15 cellular contexts compared by ENCODE assay signal in the genomic region with DNA sequence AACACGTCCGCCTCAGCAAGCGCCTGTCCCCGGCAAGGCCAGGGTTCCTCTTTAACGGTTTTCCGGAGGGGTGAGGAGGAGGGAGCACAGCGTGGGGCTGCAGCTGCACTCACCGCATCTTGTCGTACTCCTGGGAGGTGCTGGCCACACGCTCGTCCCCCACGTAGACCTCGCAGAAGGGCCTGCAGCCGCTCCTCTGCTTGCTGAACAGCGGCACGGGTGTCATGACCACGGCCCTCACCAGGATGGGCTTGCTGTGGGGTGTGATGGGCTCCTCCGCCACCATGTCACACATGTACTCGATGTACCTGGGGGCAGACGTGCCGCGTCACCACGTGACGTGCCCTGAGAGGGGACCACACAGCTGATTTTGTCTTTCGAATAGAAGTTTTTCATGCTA. TPM values are rescaled to one million over a fixed set of nuclear protein-coding genes. Genes with fewer than 3 reads are reported as not detected.
A peak's percentile ranks its signal among the peaks of the same experiment; 100 is the strongest.
DNase-seq lines count a peak whose midpoint lies in the region; ATAC-seq and TF ChIP-seq lines count a peak whose summit lies in the region.
"Had no signal": no experiment of that assay in that cellular context is flagged by ENCODE, and none has a peak within 500 bp of the region (broad histone marks: within the 10 kb centered on the region; RNA-seq: fewer than 3 reads in every experiment).

No MANE protein-coding gene starts in this region.

- no peaks in the 10 kb centered on the region for H3K27me3 Mint-ChIP-seq in activated CD8-positive, alpha-beta T cell treated with anti-CD3 and anti-CD28 coated beads, Interleukin-2, amount 10 ng/mL, durations not matched to agents 7 days and 5 days (ENCODE audit: low read depth)
- peaks cover 3% of the 10 kb centered on the region for H3K27me3 Mint-ChIP-seq in endothelial cell (ENCODE audit: unreplicated experiment)
- H3K27me3 Mint-ChIP-seq: CD4-positive, CD25-positive, alpha-beta regulatory T cell had no signal

- no peak for ATAC-seq in activated naive CD4-positive, alpha-beta T cell treated with anti-CD3 and anti-CD28 coated beads, Interleukin-2, amount 50 U/mL, for 72 hours
- ATAC-seq in activated CD8-positive, alpha-beta T cell treated with anti-CD3 and anti-CD28 coated beads, Interleukin-2, amount 10 ng/mL, durations not matched to agents 7 days and 5 days = no peak
- ATAC-seq in stimulated activated effector memory CD8-positive, alpha-beta T cell treated with anti-CD3 and anti-CD28 coated beads, Interleukin-12 subunit alpha, Interleukin-12 subunit beta, amount 100 ng/mL, for 72 hours = no peak
- no peak for ATAC-seq in HG02884 (IDR thresholded peaks at IDR 0.05; ENCODE audit: unreplicated experiment)

- peaks cover 24 to 29% of the 10 kb centered on the region in 2 donors for H3K36me3 Mint-ChIP-seq in activated naive CD4-positive, alpha-beta T cell treated with anti-CD3 and anti-CD28 coated beads, Interleukin-2, amount 50 U/mL, for 72 hours
- H3K36me3 Mint-ChIP-seq in activated CD8-positive, alpha-beta T cell treated with anti-CD3 and anti-CD28 coated beads, Interleukin-2, amount 10 ng/mL, durations not matched to agents 7 days and 5 days (ENCODE audit: low read depth) = peaks cover 67% of the 10 kb centered on the region
- peaks cover 54% of the 10 kb centered on the region for H3K36me3 Mint-ChIP-seq in endothelial cell (ENCODE audit: low read depth, unreplicated experiment)
- H3K36me3 Mint-ChIP-seq in stimulated activated effector memory CD8-positive, alpha-beta T cell treated with anti-CD3 and anti-CD28 coated beads, Interleukin-12 subunit alpha, Interleukin-12 subunit beta, amount 100 ng/mL, for 72 hours = peaks cover 81% of the 10 kb centered on the region

- peak overlapping the region; percentile 35 to 83 for H3K27ac Mint-ChIP-seq in activated naive CD4-positive, alpha-beta T cell treated with anti-CD3 and anti-CD28 coated beads, Interleukin-2, amount 50 U/mL, for 72 hours
- peak overlapping the region; percentile 50 for H3K27ac Mint-ChIP-seq in activated CD8-positive, alpha-beta T cell treated with anti-CD3 and anti-CD28 coated beads, Interleukin-2, amount 10 ng/mL, durations not matched to agents 7 days and 5 days
- H3K27ac Mint-ChIP-seq in endothelial cell (ENCODE audit: unreplicated experiment) = no peak overlapping the region
- H3K27ac Mint-ChIP-seq in stimulated activated effector memory CD8-positive, alpha-beta T cell treated with anti-CD3 and anti-CD28 coated beads, Interleukin-12 subunit alpha, Interleukin-12 subunit beta, amount 100 ng/mL, for 72 hours = peak overlapping the region; percentile 75

- CTCF ChIA-PET in activated CD8-positive, alpha-beta T cell treated with anti-CD3 and anti-CD28 coated beads, Interleukin-2, amount 10 ng/mL, durations not matched to agents 7 days and 5 days (lab: Charles Lee) = interaction anchor here (1.7 kb wide), 1 partner anchor 110 kb away, joined by 4 read pairs; a partner anchor contains a TSS

- no peaks in the 10 kb centered on the region for H3K9me3 Mint-ChIP-seq in activated naive CD4-positive, alpha-beta T cell treated with anti-CD3 and anti-CD28 coated beads, Interleukin-2, amount 50 U/mL, for 72 hours
- no peaks in the 10 kb centered on the region for H3K9me3 Mint-ChIP-seq in activated CD8-positive, alpha-beta T cell treated with anti-CD3 and anti-CD28 coated beads, Interleukin-2, amount 10 ng/mL, durations not matched to agents 7 days and 5 days (ENCODE audit: insufficient read depth)
- no peaks in the 10 kb centered on the region for H3K9me3 Mint-ChIP-seq in endothelial cell (ENCODE audit: unreplicated experiment)
- no peaks in the 10 kb centered on the region for H3K9me3 Mint-ChIP-seq in stimulated activated effector memory CD8-positive, alpha-beta T cell treated with anti-CD3 and anti-CD28 coated beads, Interleukin-12 subunit alpha, Interleukin-12 subunit beta, amount 100 ng/mL, for 72 hours
- H3K9me3 Mint-ChIP-seq: CD4-positive, CD25-positive, alpha-beta regulatory T cell had no signal

- DNase-seq in activated naive CD4-positive, alpha-beta T cell treated with anti-CD3 and anti-CD28 coated beads, Interleukin-2, amount 50 U/mL, for 72 hours (ENCODE audit: low spot score in 2 of 2) = no peak
- DNase-seq in activated naive CD4-positive, alpha-beta T cell treated with anti-CD3 and anti-CD28 coated beads, Interleukin-2, amount 50 U/mL, for 16 hours = no peak
- no peak for DNase-seq in activated CD8-positive, alpha-beta T cell treated with anti-CD3 and anti-CD28 coated beads, Interleukin-2, amount 10 ng/mL, durations not matched to agents 7 days and 5 days
- no peak for DNase-seq in endothelial cell (ENCODE audit: low spot score)
- DNase-seq in stimulated activated effector memory CD8-positive, alpha-beta T cell treated with anti-CD3 and anti-CD28 coated beads, Interleukin-12 subunit alpha, Interleukin-12 subunit beta, amount 100 ng/mL, for 72 hours (ENCODE audit: low spot score in 2 of 2) = no peak
- no peak for DNase-seq in medulla oblongata (ENCODE audit: extremely low spot score)
- no peak for DNase-seq in cortex of kidney (lab: John Stamatoyannopoulos, UW)
- DNase-seq: CD4-positive, CD25-positive, alpha-beta regulatory T cell; MM.1S; NCI-H2029; NCI-H446; NCI-H524 treated with DMSO at 0.1 percent for 48 hours; NCI-H774 had no signal

- POLR2A ChIA-PET in activated CD8-positive, alpha-beta T cell treated with anti-CD3 and anti-CD28 coated beads, Interleukin-2, amount 10 ng/mL, durations not matched to agents 7 days and 5 days (lab: Charles Lee) = no interaction called here

- no peak overlapping the region for H3K4me3 Mint-ChIP-seq in activated CD8-positive, alpha-beta T cell treated with anti-CD3 and anti-CD28 coated beads, Interleukin-2, amount 10 ng/mL, durations not matched to agents 7 days and 5 days
- peak overlapping the region; percentile 59 for H3K4me3 Mint-ChIP-seq in endothelial cell (ENCODE audit: unreplicated experiment)
- no peak overlapping the region for H3K4me3 Mint-ChIP-seq in stimulated activated effector memory CD8-positive, alpha-beta T cell treated with anti-CD3 and anti-CD28 coated beads, Interleukin-12 subunit alpha, Interleukin-12 subunit beta, amount 100 ng/mL, for 72 hours

- TF ChIP-seq CTCF in endothelial cell (IDR thresholded peaks at IDR 0.05; ENCODE audit: unreplicated experiment) = no peak

- H3K4me1 Mint-ChIP-seq in activated CD8-positive, alpha-beta T cell treated with anti-CD3 and anti-CD28 coated beads, Interleukin-2, amount 10 ng/mL, durations not matched to agents 7 days and 5 days (ENCODE audit: low read depth) = peaks cover 28% of the 10 kb centered on the region
- peaks cover 5% of the 10 kb centered on the region for H3K4me1 Mint-ChIP-seq in endothelial cell (ENCODE audit: unreplicated experiment)
- H3K4me1 Mint-ChIP-seq in stimulated activated effector memory CD8-positive, alpha-beta T cell treated with anti-CD3 and anti-CD28 coated beads, Interleukin-12 subunit alpha, Interleukin-12 subunit beta, amount 100 ng/mL, for 72 hours = peaks cover 29% of the 10 kb centered on the region

RNA-seq across cellular contexts. Expression of a gene that starts 51.6 kb away (rescaled TPM):
- total RNA-seq in activated naive CD4-positive, alpha-beta T cell treated with anti-CD3 and anti-CD28 coated beads, Interleukin-2, amount 50 U/mL, for 72 hours = 1 to 10 TPM in 1 of 2 donors, under 1 TPM in 1; 0.11 to 1.9 TPM
- total RNA-seq in activated CD8-positive, alpha-beta T cell treated with anti-CD3 and anti-CD28 coated beads, Interleukin-2, amount 10 ng/mL, durations not matched to agents 7 days and 5 days = under 1 TPM; 0.39 to 0.53 TPM
- total RNA-seq in endothelial cell (ENCODE audit: unreplicated experiment) = 0.46 TPM
- total RNA-seq: HT1080 had no signal

RNA-seq across cellular contexts. Expression of a gene that starts 54.6 kb away (rescaled TPM):
- 100 to 1,000 TPM; 124 to 171 TPM for total RNA-seq in activated naive CD4-positive, alpha-beta T cell treated with anti-CD3 and anti-CD28 coated beads, Interleukin-2, amount 50 U/mL, for 72 hours
- 100 to 1,000 TPM; 155 to 163 TPM for total RNA-seq in activated CD8-positive, alpha-beta T cell treated with anti-CD3 and anti-CD28 coated beads, Interleukin-2, amount 10 ng/mL, durations not matched to agents 7 days and 5 days
- 112 TPM for total RNA-seq in endothelial cell (ENCODE audit: unreplicated experiment)

RNA-seq across cellular contexts. Expression of a gene that starts 54.8 kb away (rescaled TPM):
- 10 to 100 TPM; 12.1 to 13.9 TPM for total RNA-seq in activated naive CD4-positive, alpha-beta T cell treated with anti-CD3 and anti-CD28 coated beads, Interleukin-2, amount 50 U/mL, for 72 hours
- total RNA-seq in activated CD8-positive, alpha-beta T cell treated with anti-CD3 and anti-CD28 coated beads, Interleukin-2, amount 10 ng/mL, durations not matched to agents 7 days and 5 days = 10 to 100 TPM; 27.2 to 30.1 TPM
- total RNA-seq in endothelial cell (ENCODE audit: unreplicated experiment) = 31.4 TPM
